ENCODE assay signal across 1 cellular context in the genomic region with DNA sequence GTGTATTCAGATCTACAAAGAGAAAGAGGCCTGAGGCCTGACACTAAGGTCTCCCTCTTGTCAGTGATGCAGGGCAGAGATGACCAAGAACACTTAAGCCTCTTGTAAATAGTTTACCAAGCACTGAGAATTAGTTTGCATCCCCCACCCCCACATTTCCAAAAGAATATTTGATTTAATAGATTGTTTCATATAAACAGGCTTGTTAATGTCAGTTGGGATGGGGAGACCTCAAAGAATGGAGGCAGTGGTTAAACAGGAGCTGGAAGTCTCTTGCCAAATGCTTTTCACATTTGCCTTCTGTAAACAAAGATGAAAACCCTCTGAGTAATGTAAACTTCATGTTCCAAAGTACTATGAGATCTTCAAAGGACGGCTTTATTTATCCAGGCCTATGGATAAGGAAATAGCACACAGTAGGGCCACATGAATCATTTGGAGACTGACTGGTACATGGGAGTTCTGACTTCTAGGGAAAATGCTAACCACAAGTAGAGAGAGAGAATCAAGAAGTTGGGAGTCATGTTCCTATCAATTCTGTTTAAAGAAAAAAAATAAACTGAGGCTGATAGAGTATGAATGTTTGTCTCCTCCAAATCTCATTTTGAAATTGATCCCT.
A peak's percentile ranks its signal among the peaks of the same experiment; 100 is the strongest.
TF ChIP-seq lines count a peak whose summit lies in the region.

No MANE protein-coding gene starts in this region.

TF ChIP-seq in HepG2, 621 proteins besides CTCF, POLR2A, EP300 and RAD21:
- TF ChIP-seq TCF7 (IDR thresholded peaks at IDR 0.05; ENCODE audit: low read depth) (peak; percentile 50), FOXA3 (CRISPR knock-in tag; IDR thresholded peaks at IDR 0.05) (peak; percentile 16; the same call in 1 of the 2 replicates), ZKSCAN1 (IDR thresholded peaks at IDR 0.05; ENCODE audit: low read length) (peak; percentile 96)
- TF ChIP-seq, protein P1, sequence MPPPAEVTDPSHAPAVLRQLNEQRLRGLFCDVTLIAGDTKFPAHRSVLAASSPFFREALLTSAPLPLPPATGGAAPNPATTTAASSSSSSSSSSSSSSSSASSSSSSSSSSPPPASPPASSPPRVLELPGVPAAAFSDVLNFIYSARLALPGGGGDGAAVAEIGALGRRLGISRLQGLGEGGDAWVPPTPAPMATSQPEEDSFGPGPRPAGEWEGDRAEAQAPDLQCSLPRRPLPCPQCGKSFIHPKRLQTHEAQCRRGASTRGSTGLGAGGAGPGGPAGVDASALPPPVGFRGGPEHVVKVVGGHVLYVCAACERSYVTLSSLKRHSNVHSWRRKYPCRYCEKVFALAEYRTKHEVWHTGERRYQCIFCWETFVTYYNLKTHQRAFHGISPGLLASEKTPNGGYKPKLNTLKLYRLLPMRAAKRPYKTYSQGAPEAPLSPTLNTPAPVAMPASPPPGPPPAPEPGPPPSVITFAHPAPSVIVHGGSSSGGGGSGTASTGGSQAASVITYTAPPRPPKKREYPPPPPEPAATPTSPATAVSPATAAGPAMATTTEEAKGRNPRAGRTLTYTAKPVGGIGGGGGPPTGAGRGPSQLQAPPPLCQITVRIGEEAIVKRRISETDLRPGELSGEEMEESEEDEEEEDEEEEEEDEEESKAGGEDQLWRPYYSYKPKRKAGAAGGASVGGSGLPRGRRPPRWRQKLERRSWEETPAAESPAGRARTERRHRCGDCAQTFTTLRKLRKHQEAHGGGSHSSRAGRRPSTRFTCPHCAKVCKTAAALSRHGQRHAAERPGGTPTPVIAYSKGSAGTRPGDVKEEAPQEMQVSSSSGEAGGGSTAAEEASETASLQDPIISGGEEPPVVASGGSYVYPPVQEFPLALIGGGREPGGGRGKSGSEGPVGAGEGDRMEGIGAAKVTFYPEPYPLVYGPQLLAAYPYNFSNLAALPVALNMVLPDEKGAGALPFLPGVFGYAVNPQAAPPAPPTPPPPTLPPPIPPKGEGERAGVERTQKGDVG (CRISPR knock-in tag; IDR thresholded peaks at IDR 0.05; ENCODE audit: borderline replicate concordance): no peak
